ENCODE assay signal across 24 cellular contexts in genomic region chr7:135644154-135644553, GRCh38. TPM values are rescaled to one million over a fixed set of nuclear protein-coding genes. Genes with fewer than 3 reads are reported as not detected.
DNase-seq lines count a peak whose midpoint lies in the region; ATAC-seq, FAIRE-seq and TF ChIP-seq lines count a peak whose summit lies in the region.
"Had no signal": no experiment of that assay in that cellular context is flagged by ENCODE, and none has a peak within 500 bp of the region (broad histone marks: within the 10 kb centered on the region; RNA-seq: fewer than 3 reads in every experiment).

No MANE protein-coding gene starts in this region.

- H3K27ac Mint-ChIP-seq in activated naive CD4-positive, alpha-beta T cell treated with anti-CD3 and anti-CD28 coated beads, Interleukin-2, amount 50 U/mL, for 24 hours: peak overlapping the region; percentile 17
- peak overlapping the region; percentile 37 for H3K27ac Mint-ChIP-seq in activated naive CD8-positive, alpha-beta T cell
- H3K27ac Mint-ChIP-seq: activated T-helper 1 cell treated with anti-CD3 and anti-CD28 coated beads, Interleukin-12 subunit alpha, Interleukin-12 subunit beta, Interleukin-2, Interleukin-4 antibody, amounts not matched to agents 30 ng/mL and 10 ng/mL and 1 ng/mL, durations not matched to agents 14 hours and 24 hours and 36 hours; natural killer cell treated with Interleukin-12 subunit alpha and Interleukin-12 subunit beta and Interleukin-15 and Interleukin-18, amount 100 ng/mL, for 72 hours had no signal

- H3K36me3 Mint-ChIP-seq in activated naive CD4-positive, alpha-beta T cell treated with anti-CD3 and anti-CD28 coated beads, Interleukin-2, amount 50 U/mL, for 24 hours: peaks cover 16% of the 10 kb centered on the region
- peaks cover 10% of the 10 kb centered on the region for H3K36me3 Mint-ChIP-seq in activated naive CD8-positive, alpha-beta T cell

- no peaks in the 10 kb centered on the region for H3K9me3 Mint-ChIP-seq in activated naive CD4-positive, alpha-beta T cell treated with anti-CD3 and anti-CD28 coated beads, Interleukin-2, amount 50 U/mL, for 24 hours
- no peaks in the 10 kb centered on the region for H3K9me3 Mint-ChIP-seq in activated naive CD8-positive, alpha-beta T cell (ENCODE audit: low read depth)
- H3K9me3 Mint-ChIP-seq: activated T-helper 1 cell treated with anti-CD3 and anti-CD28 coated beads, Interleukin-12 subunit alpha, Interleukin-12 subunit beta, Interleukin-2, Interleukin-4 antibody, amounts not matched to agents 30 ng/mL and 10 ng/mL and 1 ng/mL, durations not matched to agents 14 hours and 24 hours and 36 hours; natural killer cell treated with Interleukin-12 subunit alpha and Interleukin-12 subunit beta and Interleukin-15 and Interleukin-18, amount 100 ng/mL, for 72 hours had no signal

- H3K27me3 Mint-ChIP-seq in activated naive CD4-positive, alpha-beta T cell treated with anti-CD3 and anti-CD28 coated beads, Interleukin-2, amount 50 U/mL, for 24 hours: no peaks in the 10 kb centered on the region
- H3K27me3 Mint-ChIP-seq in activated naive CD8-positive, alpha-beta T cell: no peaks in the 10 kb centered on the region
- H3K27me3 Mint-ChIP-seq: natural killer cell treated with Interleukin-12 subunit alpha and Interleukin-12 subunit beta and Interleukin-15 and Interleukin-18, amount 100 ng/mL, for 72 hours had no signal

- no peak overlapping the region for H3K4me3 Mint-ChIP-seq in activated naive CD4-positive, alpha-beta T cell treated with anti-CD3 and anti-CD28 coated beads, Interleukin-2, amount 50 U/mL, for 24 hours
- no peak overlapping the region for H3K4me3 Mint-ChIP-seq in activated naive CD8-positive, alpha-beta T cell
- H3K4me3 Mint-ChIP-seq: activated T-helper 1 cell treated with anti-CD3 and anti-CD28 coated beads, Interleukin-12 subunit alpha, Interleukin-12 subunit beta, Interleukin-2, Interleukin-4 antibody, amounts not matched to agents 30 ng/mL and 10 ng/mL and 1 ng/mL, durations not matched to agents 14 hours and 24 hours and 36 hours; natural killer cell treated with Interleukin-12 subunit alpha and Interleukin-12 subunit beta and Interleukin-15 and Interleukin-18, amount 100 ng/mL, for 72 hours had no signal

- FAIRE-seq in GM12891 (lab: Jason Lieb, UNC): no peak
- FAIRE-seq: GM12892, islet of Langerhans had no signal

- ATAC-seq in HG02759 (IDR thresholded peaks at IDR 0.05; ENCODE audit: unreplicated experiment): no peak
- ATAC-seq: natural killer cell treated with Interleukin-12 subunit alpha and Interleukin-12 subunit beta and Interleukin-15 and Interleukin-18, amount 100 ng/mL, for 72 hours; right cardiac atrium had no signal

- TF ChIP-seq POLR2A in GM12891 (IDR thresholded peaks at IDR 0.05; ENCODE audit: low read depth, low read length): no peak

- peaks cover 5% of the 10 kb centered on the region for H3K4me1 Mint-ChIP-seq in activated naive CD4-positive, alpha-beta T cell treated with anti-CD3 and anti-CD28 coated beads, Interleukin-2, amount 50 U/mL, for 24 hours
- no peaks in the 10 kb centered on the region for H3K4me1 Mint-ChIP-seq in activated naive CD8-positive, alpha-beta T cell (ENCODE audit: low read depth)

- DNase-seq in activated naive CD4-positive, alpha-beta T cell treated with Interleukin-2 at 50 U/mL for 16 hours: no peak
- DNase-seq in iris pigment epithelial cell (ENCODE audit: low read depth) (peak; percentile 38), GM12891 (ENCODE audit: insufficient read length, low spot score) (no peak), SHP77 treated with DMSO at 0.1 percent for 48 hours (lab: John Stamatoyannopoulos, UW) (no peak)
- DNase-seq: activated CD8-positive, alpha-beta memory T cell treated with anti-CD3 and anti-CD28 coated beads for 24 hours; brain microvascular endothelial cell; effector memory CD4-positive, alpha-beta T cell; Kasumi-1; NCI-H1105 treated with DMSO at 0.1 percent for 48 hours; NCI-H2081; NCI-H446; NCI-H82; right cardiac atrium; stimulated activated CD4-positive, alpha-beta T cell treated with anti-CD3 and anti-CD28 coated beads, Interleukin-12 subunit alpha, Interleukin-12 subunit beta, amount 100 ng/mL, for 4 hours; stimulated activated CD4-positive, alpha-beta T cell treated with anti-CD3 and anti-CD28 coated beads, Interleukin-4, amount 100 ng/mL, for 4 hours; stimulated activated naive CD4-positive, alpha-beta T cell treated with Interleukin-2 at 50 U/mL for 16 hours; thyroid gland had no signal

TF ChIP-seq in GM12891, 5 proteins besides CTCF, POLR2A, EP300 and RAD21:
- TF ChIP-seq POLR2AphosphoS5 (IDR thresholded peaks at IDR 0.05; ENCODE audit: low read depth, low read length) (no peak), SPI1 (IDR thresholded peaks at IDR 0.05; ENCODE audit: low read depth, low read length) (no peak), TAF1 (IDR thresholded peaks at IDR 0.05; ENCODE audit: low read depth, low read length) (no peak), POU2F2 (IDR thresholded peaks at IDR 0.05; ENCODE audit: low read depth, low read length) (no peak), PAX5 (IDR thresholded peaks at IDR 0.05; ENCODE audit: insufficient read depth, low read length, severe bottlenecking) (no peak)

RNA-seq across cellular contexts. Expression of gene STMP1, which starts 18.2 kb away (rescaled TPM):
- 20.8 TPM for polyA plus RNA-seq in GM12891 (2012; ENCODE audit: low read depth, missing spikeins)
